ENCODE assay signal across 8 cellular contexts in the genomic region with DNA sequence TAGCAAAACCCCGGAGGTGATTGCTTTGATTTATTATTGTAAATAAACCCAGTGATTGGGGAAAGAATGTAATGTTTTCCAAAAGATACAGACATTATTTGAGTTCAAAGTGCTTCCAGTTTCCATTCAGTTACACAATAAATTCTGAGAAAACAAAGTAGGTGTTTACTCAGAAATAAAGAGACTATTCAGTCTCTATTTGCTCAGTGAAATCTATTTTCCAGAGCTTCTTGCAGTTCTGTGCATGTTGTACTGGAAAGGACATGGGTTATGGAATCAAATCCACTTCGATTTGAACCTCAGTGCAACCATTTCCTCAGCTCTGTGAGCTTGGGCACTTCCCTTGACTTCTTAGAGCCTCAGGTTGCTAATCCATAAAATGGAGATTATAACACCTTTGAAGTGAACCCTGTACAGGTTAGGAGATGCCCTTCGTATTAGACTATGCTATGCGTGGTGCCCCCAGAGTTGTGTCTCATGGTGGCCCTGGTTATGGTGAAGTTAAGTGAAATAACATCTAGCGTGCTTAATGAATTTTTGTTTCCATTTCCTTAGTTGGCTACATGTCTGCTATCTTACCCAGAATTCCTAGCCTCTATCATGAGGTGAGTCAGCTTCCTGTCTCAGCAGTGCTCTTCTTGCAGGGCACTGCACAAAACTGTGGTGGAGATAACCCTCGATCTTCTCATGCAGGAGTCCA.
A peak's percentile ranks its signal among the peaks of the same experiment; 100 is the strongest.
DNase-seq lines count a peak whose midpoint lies in the region; ATAC-seq, FAIRE-seq and TF ChIP-seq lines count a peak whose summit lies in the region.

No MANE protein-coding gene starts in this region.

- no peaks in the 10 kb centered on the region for H3K36me3 ChIP-seq in mucosa of descending colon (ENCODE audit: low read depth)

- H3K4me1 ChIP-seq in mucosa of descending colon (ENCODE audit: low read depth) = peaks cover 31% of the 10 kb centered on the region

- intact Hi-C loops in mucosa of descending colon (cut with DNase I, micrococcal nuclease) = no loop called here

- H3K27ac Mint-ChIP-seq in activated T-cell treated with anti-CD3 and anti-CD28 coated beads, Interleukin-2, amount 50 U/mL, for 24 hours = peak overlapping the region; percentile 95

- peak overlapping the region; percentile 53 for H3K4me3 Mint-ChIP-seq in activated T-cell treated with anti-CD3 and anti-CD28 coated beads, Interleukin-2, amount 50 U/mL, for 24 hours

- H3K9me3 ChIP-seq in mucosa of descending colon = no peaks in the 10 kb centered on the region

- H3K9me3 Mint-ChIP-seq in activated T-cell treated with anti-CD3 and anti-CD28 coated beads, Interleukin-2, amount 50 U/mL, for 24 hours = peaks cover 5% of the 10 kb centered on the region

- no peak for TF ChIP-seq CTCF in mucosa of descending colon (IDR thresholded peaks at IDR 0.05)

- peak; percentile 30 for DNase-seq in activated CD4-positive, CD25-positive, alpha-beta regulatory T cell treated with anti-CD3 and anti-CD28 coated beads, Interleukin-2, amount 50 U/mL, for 16 hours (ENCODE audit: low read depth, low spot score)
- DNase-seq in activated CD4-positive, CD25-positive, alpha-beta regulatory T cell treated with anti-CD3 and anti-CD28 coated beads, Interleukin-2, amount 50 U/mL, for 72 hours = no peak
- DNase-seq in activated T-cell treated with anti-CD3 and anti-CD28 coated beads, Interleukin-2, amount 50 U/mL, for 24 hours = peak; percentile 66
- DNase-seq in mucosa of descending colon = no peak
- DNase-seq in DMS79 treated with DMSO at 0.1 percent for 48 hours (lab: John Stamatoyannopoulos, UW) = no peak
- no peak for DNase-seq in frontal cortex (ENCODE audit: low spot score in 2 of 2)

- peaks cover 87% of the 10 kb centered on the region for H3K4me1 Mint-ChIP-seq in activated T-cell treated with anti-CD3 and anti-CD28 coated beads, Interleukin-2, amount 50 U/mL, for 24 hours (ENCODE audit: low read depth)

- no peak for FAIRE-seq in frontal cortex (lab: Jason Lieb, UNC)

- no peak overlapping the region for H3K4me3 ChIP-seq in mucosa of descending colon

- peaks cover 84% of the 10 kb centered on the region for H3K36me3 Mint-ChIP-seq in activated T-cell treated with anti-CD3 and anti-CD28 coated beads, Interleukin-2, amount 50 U/mL, for 24 hours (ENCODE audit: low read depth)

- no peaks in the 10 kb centered on the region for H3K27me3 Mint-ChIP-seq in activated T-cell treated with anti-CD3 and anti-CD28 coated beads, Interleukin-2, amount 50 U/mL, for 24 hours

- ATAC-seq in HG03571 (IDR thresholded peaks at IDR 0.05; ENCODE audit: unreplicated experiment) (peak; percentile 53), mucosa of descending colon (peak; percentile 54), GM19023 (IDR thresholded peaks at IDR 0.05; ENCODE audit: unreplicated experiment) (no peak)

Comparison
In these comparisons a context has a peak if more than half of its experiments do, and no peak if none do; other contexts are left out.
1. DNase-seq: peak in activated CD4-positive, CD25-positive, alpha-beta regulatory T cell treated with anti-CD3 and anti-CD28 coated beads, Interleukin-2, amount 50 U/mL, for 16 hours (single experiment) and activated T-cell treated with anti-CD3 and anti-CD28 coated beads, Interleukin-2, amount 50 U/mL, for 24 hours (single experiment); none in activated CD4-positive, CD25-positive, alpha-beta regulatory T cell treated with anti-CD3 and anti-CD28 coated beads, Interleukin-2, amount 50 U/mL, for 72 hours (single experiment), mucosa of descending colon (0 of 3), DMS79 treated with DMSO at 0.1 percent for 48 hours (single experiment) and frontal cortex (0 of 2).